8 cellular contexts compared by ENCODE assay signal in genomic region chr9:98791147-98792095, GRCh38. TPM values are rescaled to one million over a fixed set of nuclear protein-coding genes. Genes with fewer than 3 reads are reported as not detected.
DNase-seq lines count a peak whose midpoint lies in the region; ATAC-seq, FAIRE-seq and TF ChIP-seq lines count a peak whose summit lies in the region.

No MANE protein-coding gene starts in this region.

- H3K4me3 ChIP-seq in mucosa of descending colon = no peak overlapping the region

- peak; percentile 76 for TF ChIP-seq CTCF in D721Med (IDR thresholded peaks at IDR 0.05; ENCODE audit: insufficient read depth, missing control alignments)
- peak; percentile 96 for TF ChIP-seq CTCF in mucosa of descending colon (IDR thresholded peaks at IDR 0.05)

- no peaks in the 10 kb centered on the region for H3K9me3 ChIP-seq in mucosa of descending colon

- no peaks in the 10 kb centered on the region for H3K36me3 ChIP-seq in mucosa of descending colon (ENCODE audit: low read depth)

- ATAC-seq in esophagus mucosa (peak; percentile 91), mucosa of descending colon (peak; percentile 95)

- intact Hi-C loops in mucosa of descending colon (cut with DNase I, micrococcal nuclease) = no loop called here

- peaks cover 17% of the 10 kb centered on the region for H3K4me1 ChIP-seq in mucosa of descending colon (ENCODE audit: low read depth)

- DNase-seq in D721Med (ENCODE audit: insufficient read length, low spot score) (peak; percentile 50), GOT3 (lab: John Stamatoyannopoulos, UW) (peak; percentile 31), NOMO-1 (lab: John Stamatoyannopoulos, UW; ENCODE audit: unreplicated experiment in 2 of 2) (peak; percentile 70 to 88), activated T-cell treated with anti-CD3 and anti-CD28 coated beads for 48 hours (ENCODE audit: low read depth) (peak; percentile 57), mucosa of descending colon (peak; percentile 76 to 88 (median 86)), stromal cell of bone marrow (ENCODE audit: low read depth) (peak; percentile 95), NCI-H2107 treated with DMSO at 0.1 percent for 48 hours (lab: John Stamatoyannopoulos, UW; ENCODE audit: unreplicated experiment) (no peak)

- FAIRE-seq in D721Med (lab: Jason Lieb, UNC) = no peak

RNA-seq across cellular contexts. Expression of gene ANKS6, which starts 4.9 kb away (rescaled TPM):
- total RNA-seq in esophagus mucosa = 13.8 TPM
- total RNA-seq in mucosa of descending colon = 10 to 100 TPM; 16.6 to 23.4 (median 22.4) TPM

RNA-seq across cellular contexts. Expression of gene GALNT12, which starts 16.0 kb away (rescaled TPM):
- total RNA-seq in esophagus mucosa = 16.6 TPM
- total RNA-seq in mucosa of descending colon = 100 to 1,000 TPM in 2 of 3 donors, 10 to 100 TPM in 1; 54.6 to 139 (median 121) TPM
